12 cellular contexts compared by ENCODE assay signal in the genomic region with DNA sequence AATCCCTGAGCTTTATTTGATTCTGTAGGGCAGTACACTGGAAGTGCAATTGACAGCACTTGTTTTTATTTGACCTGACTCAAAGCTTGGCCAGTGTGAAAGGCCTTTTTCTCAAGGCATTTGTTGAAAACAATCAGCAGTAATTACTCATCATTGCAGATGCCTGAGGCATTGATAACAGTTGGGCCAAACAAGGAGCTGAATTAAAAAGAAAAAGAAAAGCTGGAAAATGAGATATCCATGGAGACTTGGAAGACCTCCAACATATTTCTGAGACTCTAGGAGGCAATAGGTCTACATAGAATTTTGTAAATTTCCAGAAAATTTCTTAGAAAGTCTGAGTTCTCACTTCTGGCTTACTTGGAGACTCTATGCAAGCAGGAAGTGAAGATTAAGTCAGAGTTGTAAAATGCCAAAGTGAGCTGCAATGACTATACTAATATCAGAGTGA.
DNase-seq lines count a peak whose midpoint lies in the region; ATAC-seq and TF ChIP-seq lines count a peak whose summit lies in the region.
"Had no signal": no experiment of that assay in that cellular context is flagged by ENCODE, and none has a peak within 500 bp of the region (broad histone marks: within the 10 kb centered on the region; RNA-seq: fewer than 3 reads in every experiment).

No MANE protein-coding gene starts in this region.

- H3F3A ChIP-seq in GM23248 (ENCODE audit: insufficient read depth), result peaks cover 62% of the 10 kb centered on the region

- TF ChIP-seq CTCF in epithelial cell of proximal tubule (conservative IDR thresholded peaks at IDR 0.05; ENCODE audit: low read depth, low read length), result no peak

- no peak for ATAC-seq in GM21723 (IDR thresholded peaks at IDR 0.05; ENCODE audit: unreplicated experiment)
- ATAC-seq in GM21390 (IDR thresholded peaks at IDR 0.05; ENCODE audit: unreplicated experiment), result no peak
- no peak for ATAC-seq in HG03378 (IDR thresholded peaks at IDR 0.05; ENCODE audit: unreplicated experiment)

- H2AFZ ChIP-seq in GM23248, result no peak overlapping the region

- H3K4me3 ChIP-seq in GM23248 (no peak overlapping the region), SJSA1 (no peak overlapping the region), epithelial cell of proximal tubule (ENCODE audit: low read depth, low read length) (no peak overlapping the region)
- H3K4me3 ChIP-seq: right atrium auricular region, SK-N-MC had no signal

- in situ Hi-C loops in GM23248 (cut with MboI), result no loop called here

- H3K27ac ChIP-seq in GM23248, result peak overlapping the region; percentile 13; the same call in 1 of the 2 replicates
- H3K27ac ChIP-seq in SJSA1, result peak overlapping the region; percentile 5; the same call in 1 of the 2 replicates
- H3K27ac ChIP-seq: right atrium auricular region, SK-N-MC had no signal

- H3K9ac ChIP-seq in GM23248, result no peak overlapping the region

- peaks cover 54% of the 10 kb centered on the region for H3K4me1 ChIP-seq in GM23248 (ENCODE audit: insufficient read depth)
- peaks cover 40% of the 10 kb centered on the region for H3K4me1 ChIP-seq in SJSA1 (replicated peaks)
- H3K4me1 ChIP-seq: right atrium auricular region had no signal

- H3K9me2 ChIP-seq in GM23248 (ENCODE audit: insufficient read depth), result no peaks in the 10 kb centered on the region

- H4K20me1 ChIP-seq in GM23248 (ENCODE audit: insufficient read depth), result no peaks in the 10 kb centered on the region

- no peaks in the 10 kb centered on the region for H3K9me3 ChIP-seq in GM23248 (ENCODE audit: low read depth)
- no peaks in the 10 kb centered on the region for H3K9me3 ChIP-seq in SJSA1 (replicated peaks)
- H3K9me3 ChIP-seq: right atrium auricular region had no signal

- no peaks in the 10 kb centered on the region for H3K79me2 ChIP-seq in GM23248 (ENCODE audit: insufficient read depth)

- peak overlapping the region; percentile 44 for H3K4me2 ChIP-seq in GM23248 (ENCODE audit: unreplicated experiment)

- no peaks in the 10 kb centered on the region for H3K27me3 ChIP-seq in GM23248 (replicated peaks; ENCODE audit: insufficient read depth)
- H3K27me3 ChIP-seq in SJSA1 (replicated peaks), result no peaks in the 10 kb centered on the region
- H3K27me3 ChIP-seq: right atrium auricular region had no signal

- no peaks in the 10 kb centered on the region for H3K36me3 ChIP-seq in GM23248 (ENCODE audit: low read depth)
- H3K36me3 ChIP-seq in SJSA1, result no peaks in the 10 kb centered on the region
- H3K36me3 ChIP-seq: right atrium auricular region had no signal

- DNase-seq in GM23248 (peak; percentile 88), SJSA1 (ENCODE audit: low read depth in 1 of 2, low spot score in 2 of 2) (peak in 1 of 2 experiments; percentile 67), epithelial cell of proximal tubule (ENCODE audit: low read depth) (peak; percentile 45), renal cortical epithelial cell (ENCODE audit: low read depth) (peak; percentile 85), pons (ENCODE audit: low spot score) (no peak)
- DNase-seq: MV-4-11, NCI-H524 had no signal
